ENCODE assay signal across 1 cellular context in genomic region chr5:139385061-139385889, GRCh38.
TF ChIP-seq lines count a peak whose summit lies in the region.

No MANE protein-coding gene starts in this region.

TF ChIP-seq in K562, 482 proteins besides CTCF, POLR2A, EP300 and RAD21 (continued from another document and continues in another):
- no peak for TF ChIP-seq ARID4B (CRISPR knock-in tag; IDR thresholded peaks at IDR 0.05)
- no peak for TF ChIP-seq NKRF (IDR thresholded peaks at IDR 0.05; ENCODE audit: borderline replicate concordance)
- TF ChIP-seq HDAC3 (IDR thresholded peaks at IDR 0.05; ENCODE audit: borderline replicate concordance, partially characterized antibody) = no peak
- no peak for TF ChIP-seq PREB (CRISPR knock-in tag; IDR thresholded peaks at IDR 0.05)
- TF ChIP-seq ZNF717 (CRISPR knock-in tag; IDR thresholded peaks at IDR 0.05) = no peak
- TF ChIP-seq ZNF280B (CRISPR knock-in tag; IDR thresholded peaks at IDR 0.05) = no peak
- no peak for TF ChIP-seq RBM22 (IDR thresholded peaks at IDR 0.05; ENCODE audit: low read depth, low read length, poor library complexity, severe bottlenecking)
- TF ChIP-seq AFF1 (IDR thresholded peaks at IDR 0.05; ENCODE audit: low read depth in 1 of 2, partially characterized antibody in 2 of 2) = peak in 1 of 2 experiments; percentile 59
- no peak for TF ChIP-seq CHD7 (IDR thresholded peaks at IDR 0.05; ENCODE audit: low read depth, low read length)
- no peak for TF ChIP-seq GTF2A2 (tag; IDR thresholded peaks at IDR 0.05)
- TF ChIP-seq FOXA1 (IDR thresholded peaks at IDR 0.05; ENCODE audit: borderline replicate concordance) = no peak
